In the genomic region with DNA sequence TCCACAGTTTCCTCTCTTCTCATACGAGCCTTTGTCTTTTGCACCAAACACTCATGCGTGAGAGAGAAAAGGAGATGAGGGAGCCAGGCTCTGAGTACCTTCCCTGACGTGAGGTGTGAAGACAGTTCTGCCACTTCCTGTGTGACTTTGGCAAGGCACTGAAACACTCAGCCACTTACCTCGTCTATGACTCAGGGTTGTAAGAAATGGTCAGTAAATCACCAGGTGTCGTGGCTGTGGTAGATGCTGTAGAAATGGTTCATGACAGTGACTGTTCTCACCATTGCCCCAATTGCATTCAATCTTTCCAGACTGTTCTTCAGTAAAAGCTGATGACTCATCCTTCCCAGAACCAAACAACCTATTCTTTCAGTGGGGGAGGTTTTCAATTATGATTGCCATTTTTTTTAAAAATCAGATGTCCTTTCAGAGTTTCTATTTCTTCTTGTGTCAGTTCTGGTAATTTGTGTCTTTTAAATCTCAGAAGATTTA, we compare ENCODE assay signal across 1 cellular context.
TF ChIP-seq lines count a peak whose summit lies in the region.

No MANE protein-coding gene starts in this region.

TF ChIP-seq in K562, 482 proteins besides CTCF, POLR2A, EP300 and RAD21 (continued from another document):
- TF ChIP-seq MEF2D (tag; conservative IDR thresholded peaks at IDR 0.05; ENCODE audit: low read depth) = 0 out of 2 replicates have a peak, but pooled peaks have one; percentile 14
- no peak for TF ChIP-seq ZZZ3 (IDR thresholded peaks at IDR 0.05)
- no peak for TF ChIP-seq SETDB1 (IDR thresholded peaks at IDR 0.05; ENCODE audit: low read length)
- no peak for TF ChIP-seq E2F1 (CRISPR knock-in tag; IDR thresholded peaks at IDR 0.05)
- peak; percentile 99 for TF ChIP-seq ATF3 (IDR thresholded peaks at IDR 0.05)
- TF ChIP-seq ATF3 (CRISPR knock-in tag; conservative IDR thresholded peaks at IDR 0.05) = no peak
- TF ChIP-seq PRMT5 (CRISPR knock-in tag; IDR thresholded peaks at IDR 0.05) = no peak
- peak; percentile 83 for TF ChIP-seq ARID1B (IDR thresholded peaks at IDR 0.05)
- peak in 1 of 2 experiments; percentile 84; a peak in 1 of 4 replicates for TF ChIP-seq RCOR1 (IDR thresholded peaks at IDR 0.05; ENCODE audit: borderline replicate concordance in 1 of 2, low read depth in 2 of 2, low read length in 2 of 2)
- TF ChIP-seq ZNF316 (IDR thresholded peaks at IDR 0.05) = peak; percentile 94
- TF ChIP-seq ZNF146 (CRISPR knock-in tag; IDR thresholded peaks at IDR 0.05; ENCODE audit: unreplicated experiment) = no peak
- TF ChIP-seq ZNF24 (IDR thresholded peaks at IDR 0.05) = peak; percentile 40; the same call in 1 of the 2 replicates
- TF ChIP-seq ARID2 (IDR thresholded peaks at IDR 0.05) = no peak
- TF ChIP-seq DPF2 (IDR thresholded peaks at IDR 0.05) = peak; percentile 87
- TF ChIP-seq HEY1 (CRISPR knock-in tag; IDR thresholded peaks at IDR 0.05; ENCODE audit: borderline replicate concordance) = no peak
